1 cellular context compared by ENCODE assay signal in genomic region chr13:51423766-51424165, GRCh38.
TF ChIP-seq lines count a peak whose summit lies in the region.

No MANE protein-coding gene starts in this region.

TF ChIP-seq in GM23338, 12 proteins besides CTCF, POLR2A, EP300 and RAD21 (continued from another document):
- TF ChIP-seq, protein P1, sequence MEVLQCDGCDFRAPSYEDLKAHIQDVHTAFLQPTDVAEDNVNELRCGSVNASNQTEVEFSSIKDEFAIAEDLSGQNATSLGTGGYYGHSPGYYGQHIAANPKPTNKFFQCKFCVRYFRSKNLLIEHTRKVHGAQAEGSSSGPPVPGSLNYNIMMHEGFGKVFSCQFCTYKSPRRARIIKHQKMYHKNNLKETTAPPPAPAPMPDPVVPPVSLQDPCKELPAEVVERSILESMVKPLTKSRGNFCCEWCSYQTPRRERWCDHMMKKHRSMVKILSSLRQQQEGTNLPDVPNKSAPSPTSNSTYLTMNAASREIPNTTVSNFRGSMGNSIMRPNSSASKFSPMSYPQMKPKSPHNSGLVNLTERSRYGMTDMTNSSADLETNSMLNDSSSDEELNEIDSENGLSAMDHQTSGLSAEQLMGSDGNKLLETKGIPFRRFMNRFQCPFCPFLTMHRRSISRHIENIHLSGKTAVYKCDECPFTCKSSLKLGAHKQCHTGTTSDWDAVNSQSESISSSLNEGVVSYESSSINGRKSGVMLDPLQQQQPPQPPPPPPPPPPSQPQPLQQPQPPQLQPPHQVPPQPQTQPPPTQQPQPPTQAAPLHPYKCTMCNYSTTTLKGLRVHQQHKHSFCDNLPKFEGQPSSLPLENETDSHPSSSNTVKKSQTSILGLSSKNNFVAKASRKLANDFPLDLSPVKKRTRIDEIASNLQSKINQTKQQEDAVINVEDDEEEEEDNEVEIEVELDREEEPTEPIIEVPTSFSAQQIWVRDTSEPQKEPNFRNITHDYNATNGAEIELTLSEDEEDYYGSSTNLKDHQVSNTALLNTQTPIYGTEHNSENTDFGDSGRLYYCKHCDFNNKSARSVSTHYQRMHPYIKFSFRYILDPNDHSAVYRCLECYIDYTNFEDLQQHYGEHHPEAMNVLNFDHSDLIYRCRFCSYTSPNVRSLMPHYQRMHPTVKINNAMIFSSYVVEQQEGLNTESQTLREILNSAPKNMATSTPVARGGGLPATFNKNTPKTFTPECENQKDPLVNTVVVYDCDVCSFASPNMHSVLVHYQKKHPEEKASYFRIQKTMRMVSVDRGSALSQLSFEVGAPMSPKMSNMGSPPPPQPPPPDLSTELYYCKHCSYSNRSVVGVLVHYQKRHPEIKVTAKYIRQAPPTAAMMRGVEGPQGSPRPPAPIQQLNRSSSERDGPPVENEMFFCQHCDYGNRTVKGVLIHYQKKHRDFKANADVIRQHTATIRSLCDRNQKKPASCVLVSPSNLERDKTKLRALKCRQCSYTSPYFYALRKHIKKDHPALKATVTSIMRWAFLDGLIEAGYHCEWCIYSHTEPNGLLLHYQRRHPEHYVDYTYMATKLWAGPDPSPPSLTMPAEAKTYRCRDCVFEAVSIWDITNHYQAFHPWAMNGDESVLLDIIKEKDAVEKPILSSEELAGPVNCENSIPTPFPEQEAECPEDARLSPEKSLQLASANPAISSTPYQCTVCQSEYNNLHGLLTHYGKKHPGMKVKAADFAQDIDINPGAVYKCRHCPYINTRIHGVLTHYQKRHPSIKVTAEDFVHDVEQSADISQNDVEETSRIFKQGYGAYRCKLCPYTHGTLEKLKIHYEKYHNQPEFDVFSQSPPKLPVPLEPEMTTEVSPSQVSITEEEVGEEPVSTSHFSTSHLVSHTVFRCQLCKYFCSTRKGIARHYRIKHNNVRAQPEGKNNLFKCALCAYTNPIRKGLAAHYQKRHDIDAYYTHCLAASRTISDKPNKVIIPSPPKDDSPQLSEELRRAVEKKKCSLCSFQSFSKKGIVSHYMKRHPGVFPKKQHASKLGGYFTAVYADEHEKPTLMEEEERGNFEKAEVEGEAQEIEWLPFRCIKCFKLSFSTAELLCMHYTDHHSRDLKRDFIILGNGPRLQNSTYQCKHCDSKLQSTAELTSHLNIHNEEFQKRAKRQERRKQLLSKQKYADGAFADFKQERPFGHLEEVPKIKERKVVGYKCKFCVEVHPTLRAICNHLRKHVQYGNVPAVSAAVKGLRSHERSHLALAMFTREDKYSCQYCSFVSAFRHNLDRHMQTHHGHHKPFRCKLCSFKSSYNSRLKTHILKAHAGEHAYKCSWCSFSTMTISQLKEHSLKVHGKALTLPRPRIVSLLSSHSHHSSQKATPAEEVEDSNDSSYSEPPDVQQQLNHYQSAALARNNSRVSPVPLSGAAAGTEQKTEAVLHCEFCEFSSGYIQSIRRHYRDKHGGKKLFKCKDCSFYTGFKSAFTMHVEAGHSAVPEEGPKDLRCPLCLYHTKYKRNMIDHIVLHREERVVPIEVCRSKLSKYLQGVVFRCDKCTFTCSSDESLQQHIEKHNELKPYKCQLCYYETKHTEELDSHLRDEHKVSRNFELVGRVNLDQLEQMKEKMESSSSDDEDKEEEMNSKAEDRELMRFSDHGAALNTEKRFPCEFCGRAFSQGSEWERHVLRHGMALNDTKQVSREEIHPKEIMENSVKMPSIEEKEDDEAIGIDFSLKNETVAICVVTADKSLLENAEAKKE (CRISPR knock-in tag; IDR thresholded peaks at IDR 0.05), result no peak
